In the genomic region with DNA sequence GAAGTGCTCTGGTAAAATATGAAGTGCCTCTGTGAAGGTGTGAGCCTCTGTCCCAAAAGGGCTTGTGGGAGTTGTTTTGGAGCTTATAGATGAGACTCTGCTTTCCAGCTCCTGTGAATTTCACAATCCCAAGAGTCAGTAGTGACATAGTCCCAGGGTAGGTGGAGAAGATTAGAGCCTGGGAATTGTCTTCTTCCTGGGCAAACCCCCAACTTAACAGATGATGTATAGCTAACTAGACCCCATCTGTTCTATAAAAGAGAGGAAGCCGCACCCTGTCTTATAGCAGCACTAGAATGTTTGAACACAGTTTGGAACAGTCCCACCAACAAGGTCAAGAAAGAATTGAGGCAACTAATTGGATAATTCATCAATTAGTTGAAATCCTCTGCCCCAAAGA, we compare ENCODE assay signal across 15 cellular contexts.
"Had no signal": no experiment of that assay in that cellular context is flagged by ENCODE, and none has a peak within 500 bp of the region (broad histone marks: within the 10 kb centered on the region; RNA-seq: fewer than 3 reads in every experiment).

No MANE protein-coding gene starts in this region.

- H3K4me1 Mint-ChIP-seq: endodermal cell had no signal

- H3K27ac Mint-ChIP-seq: endodermal cell; naive thymus-derived CD4-positive, alpha-beta T cell had no signal

- H3K4me3 Mint-ChIP-seq: endodermal cell had no signal

- H3K9me3 Mint-ChIP-seq: endodermal cell; naive thymus-derived CD4-positive, alpha-beta T cell had no signal

- DNase-seq: effector CD4-positive, alpha-beta T cell; endodermal cell; erythroblast; head of caudate nucleus; kidney; left cardiac atrium; left ventricle myocardium superior; mesendoderm; naive thymus-derived CD4-positive, alpha-beta T cell; sigmoid colon; stimulated activated CD4-positive, alpha-beta T cell treated with anti-CD3 and anti-CD28 coated beads, Interleukin-12 subunit alpha, Interleukin-12 subunit beta, amount 100 ng/mL, for 4 hours; stimulated activated naive CD4-positive, alpha-beta T cell; stomach; substantia nigra; trophoblast cell had no signal
